In the genomic region with DNA sequence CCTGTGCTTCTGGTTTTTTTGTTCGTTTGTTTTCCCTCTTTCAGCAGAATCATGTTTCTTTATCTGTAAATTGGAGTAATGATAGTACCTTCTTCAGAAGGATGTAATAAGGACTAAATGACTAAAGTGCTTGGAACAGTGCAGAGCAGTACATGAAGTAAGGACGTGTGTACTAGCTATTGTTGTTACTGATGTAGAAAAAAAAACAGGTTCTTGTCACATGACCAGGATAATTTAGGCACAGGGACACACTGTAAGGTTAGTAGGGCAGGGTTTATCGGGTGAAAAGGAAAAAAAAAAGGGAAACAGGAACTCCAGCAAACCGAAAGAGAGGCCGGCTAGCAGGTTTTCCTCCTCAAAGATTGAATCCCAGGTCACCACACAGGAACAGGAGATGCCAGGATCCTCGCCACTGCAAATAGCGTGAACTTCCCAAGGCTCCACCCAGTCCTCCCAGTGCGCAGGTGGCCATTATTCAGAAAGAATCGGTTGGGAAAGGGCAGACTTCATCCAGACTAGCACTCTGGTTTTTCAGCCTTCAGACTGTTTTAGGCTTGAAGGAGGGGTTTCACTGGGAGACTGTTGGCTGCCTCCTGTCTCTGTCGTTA, we compare ENCODE assay signal across 1 cellular context.
TF ChIP-seq lines count a peak whose summit lies in the region.

No MANE protein-coding gene starts in this region.

TF ChIP-seq in HCT116, 20 proteins besides CTCF, POLR2A, EP300 and RAD21:
- TF ChIP-seq SIN3A (IDR thresholded peaks at IDR 0.05; ENCODE audit: low read depth) (no peak), SRF (IDR thresholded peaks at IDR 0.05; ENCODE audit: low read depth) (no peak), ZFX (IDR thresholded peaks at IDR 0.05) (no peak), POLR2AphosphoS5 (IDR thresholded peaks at IDR 0.05; ENCODE audit: low read depth, low read length) (no peak), EGR1 (IDR thresholded peaks at IDR 0.05; ENCODE audit: low read depth) (no peak), ZNF274 (IDR thresholded peaks at IDR 0.05; ENCODE audit: low read depth, low read length) (no peak), CEBPB (IDR thresholded peaks at IDR 0.05; ENCODE audit: low read depth) (no peak), CBX3 (IDR thresholded peaks at IDR 0.05; ENCODE audit: low read depth) (no peak), EZH2phosphoT487 (IDR thresholded peaks at IDR 0.05; ENCODE audit: borderline replicate concordance) (no peak), ELF1 (IDR thresholded peaks at IDR 0.05; ENCODE audit: borderline replicate concordance, low read depth) (no peak), EZH2 (IDR thresholded peaks at IDR 0.05) (no peak)
- TF ChIP-seq, protein P1, sequence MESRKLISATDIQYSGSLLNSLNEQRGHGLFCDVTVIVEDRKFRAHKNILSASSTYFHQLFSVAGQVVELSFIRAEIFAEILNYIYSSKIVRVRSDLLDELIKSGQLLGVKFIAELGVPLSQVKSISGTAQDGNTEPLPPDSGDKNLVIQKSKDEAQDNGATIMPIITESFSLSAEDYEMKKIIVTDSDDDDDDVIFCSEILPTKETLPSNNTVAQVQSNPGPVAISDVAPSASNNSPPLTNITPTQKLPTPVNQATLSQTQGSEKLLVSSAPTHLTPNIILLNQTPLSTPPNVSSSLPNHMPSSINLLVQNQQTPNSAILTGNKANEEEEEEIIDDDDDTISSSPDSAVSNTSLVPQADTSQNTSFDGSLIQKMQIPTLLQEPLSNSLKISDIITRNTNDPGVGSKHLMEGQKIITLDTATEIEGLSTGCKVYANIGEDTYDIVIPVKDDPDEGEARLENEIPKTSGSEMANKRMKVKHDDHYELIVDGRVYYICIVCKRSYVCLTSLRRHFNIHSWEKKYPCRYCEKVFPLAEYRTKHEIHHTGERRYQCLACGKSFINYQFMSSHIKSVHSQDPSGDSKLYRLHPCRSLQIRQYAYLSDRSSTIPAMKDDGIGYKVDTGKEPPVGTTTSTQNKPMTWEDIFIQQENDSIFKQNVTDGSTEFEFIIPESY (IDR thresholded peaks at IDR 0.05; ENCODE audit: extremely low read depth, insufficient replicate concordance, low read length), result no peak
- TF ChIP-seq, protein P2, sequence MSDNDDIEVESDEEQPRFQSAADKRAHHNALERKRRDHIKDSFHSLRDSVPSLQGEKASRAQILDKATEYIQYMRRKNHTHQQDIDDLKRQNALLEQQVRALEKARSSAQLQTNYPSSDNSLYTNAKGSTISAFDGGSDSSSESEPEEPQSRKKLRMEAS (IDR thresholded peaks at IDR 0.05), result no peak
- TF ChIP-seq, protein P3, sequence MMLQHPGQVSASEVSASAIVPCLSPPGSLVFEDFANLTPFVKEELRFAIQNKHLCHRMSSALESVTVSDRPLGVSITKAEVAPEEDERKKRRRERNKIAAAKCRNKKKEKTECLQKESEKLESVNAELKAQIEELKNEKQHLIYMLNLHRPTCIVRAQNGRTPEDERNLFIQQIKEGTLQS (IDR thresholded peaks at IDR 0.05), result no peak
- TF ChIP-seq, protein P4, sequence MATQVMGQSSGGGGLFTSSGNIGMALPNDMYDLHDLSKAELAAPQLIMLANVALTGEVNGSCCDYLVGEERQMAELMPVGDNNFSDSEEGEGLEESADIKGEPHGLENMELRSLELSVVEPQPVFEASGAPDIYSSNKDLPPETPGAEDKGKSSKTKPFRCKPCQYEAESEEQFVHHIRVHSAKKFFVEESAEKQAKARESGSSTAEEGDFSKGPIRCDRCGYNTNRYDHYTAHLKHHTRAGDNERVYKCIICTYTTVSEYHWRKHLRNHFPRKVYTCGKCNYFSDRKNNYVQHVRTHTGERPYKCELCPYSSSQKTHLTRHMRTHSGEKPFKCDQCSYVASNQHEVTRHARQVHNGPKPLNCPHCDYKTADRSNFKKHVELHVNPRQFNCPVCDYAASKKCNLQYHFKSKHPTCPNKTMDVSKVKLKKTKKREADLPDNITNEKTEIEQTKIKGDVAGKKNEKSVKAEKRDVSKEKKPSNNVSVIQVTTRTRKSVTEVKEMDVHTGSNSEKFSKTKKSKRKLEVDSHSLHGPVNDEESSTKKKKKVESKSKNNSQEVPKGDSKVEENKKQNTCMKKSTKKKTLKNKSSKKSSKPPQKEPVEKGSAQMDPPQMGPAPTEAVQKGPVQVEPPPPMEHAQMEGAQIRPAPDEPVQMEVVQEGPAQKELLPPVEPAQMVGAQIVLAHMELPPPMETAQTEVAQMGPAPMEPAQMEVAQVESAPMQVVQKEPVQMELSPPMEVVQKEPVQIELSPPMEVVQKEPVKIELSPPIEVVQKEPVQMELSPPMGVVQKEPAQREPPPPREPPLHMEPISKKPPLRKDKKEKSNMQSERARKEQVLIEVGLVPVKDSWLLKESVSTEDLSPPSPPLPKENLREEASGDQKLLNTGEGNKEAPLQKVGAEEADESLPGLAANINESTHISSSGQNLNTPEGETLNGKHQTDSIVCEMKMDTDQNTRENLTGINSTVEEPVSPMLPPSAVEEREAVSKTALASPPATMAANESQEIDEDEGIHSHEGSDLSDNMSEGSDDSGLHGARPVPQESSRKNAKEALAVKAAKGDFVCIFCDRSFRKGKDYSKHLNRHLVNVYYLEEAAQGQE (IDR thresholded peaks at IDR 0.05; ENCODE audit: low read depth), result no peak
